14 cellular contexts compared by ENCODE assay signal in genomic region chr4:187258651-187259401, GRCh38.
A peak's percentile ranks its signal among the peaks of the same experiment; 100 is the strongest.
DNase-seq lines count a peak whose midpoint lies in the region; ATAC-seq and TF ChIP-seq lines count a peak whose summit lies in the region.
"Had no signal": no experiment of that assay in that cellular context is flagged by ENCODE, and none has a peak within 500 bp of the region (broad histone marks: within the 10 kb centered on the region; RNA-seq: fewer than 3 reads in every experiment).

No MANE protein-coding gene starts in this region.

- TF ChIP-seq POLR2A in GM18505 (IDR thresholded peaks at IDR 0.05; ENCODE audit: borderline replicate concordance, extremely low read depth, insufficient read depth, insufficient read length): no peak

- DNase-seq in H7: peak; percentile 24
- DNase-seq in NCI-H1105 treated with DMSO at 0.1 percent for 48 hours (lab: John Stamatoyannopoulos, UW): peak; percentile 86
- peak; percentile 58 for DNase-seq in NCI-H748 treated with DMSO at 0.1 percent for 48 hours (lab: John Stamatoyannopoulos, UW)
- peak; percentile 45 for DNase-seq in left kidney (ENCODE audit: low read depth, low spot score)
- no peak for DNase-seq in stimulated activated effector memory CD8-positive, alpha-beta T cell treated with anti-CD3 and anti-CD28 coated beads, Interleukin-12 subunit alpha, Interleukin-12 subunit beta, amount 100 ng/mL, for 72 hours (ENCODE audit: low spot score in 2 of 2)
- DNase-seq in activated gamma-delta T cell (lab: John Stamatoyannopoulos, UW): no peak
- DNase-seq: BE2C; CD8-positive, alpha-beta T cell; NCI-H187; NCI-H2227 treated with DMSO at 0.1 percent for 48 hours; NCI-H774 had no signal

- no peak for ATAC-seq in GM18505 (IDR thresholded peaks at IDR 0.05; ENCODE audit: unreplicated experiment)
- no peak for ATAC-seq in stimulated activated effector memory CD8-positive, alpha-beta T cell treated with anti-CD3 and anti-CD28 coated beads, Interleukin-12 subunit alpha, Interleukin-12 subunit beta, amount 100 ng/mL, for 72 hours
- ATAC-seq: CD8-positive, alpha-beta T cell had no signal

- no peaks in the 10 kb centered on the region; the same call in 1 of the 2 replicates for H3K27me3 ChIP-seq in H7 (ENCODE audit: control insufficient read depth, insufficient read depth, low read length)
- H3K27me3 ChIP-seq: BE2C had no signal

- H3K4me3 Mint-ChIP-seq in stimulated activated effector memory CD8-positive, alpha-beta T cell treated with anti-CD3 and anti-CD28 coated beads, Interleukin-12 subunit alpha, Interleukin-12 subunit beta, amount 100 ng/mL, for 72 hours: no peak overlapping the region
- H3K4me3 Mint-ChIP-seq: CD8-positive, alpha-beta T cell; IgD-negative memory B cell; T-helper 2 cell treated with Interferon-gamma antibody and Interleukin-4, amounts not matched to agents 5 μg/mL and 100 μg/mL, for 36 hours had no signal

- H3K9me3 Mint-ChIP-seq in stimulated activated effector memory CD8-positive, alpha-beta T cell treated with anti-CD3 and anti-CD28 coated beads, Interleukin-12 subunit alpha, Interleukin-12 subunit beta, amount 100 ng/mL, for 72 hours: peaks cover 4% of the 10 kb centered on the region

- no peak overlapping the region for H3K4me3 ChIP-seq in H7 (ENCODE audit: insufficient read depth, low read depth, low read length)

- no peaks in the 10 kb centered on the region for H3K36me3 Mint-ChIP-seq in stimulated activated effector memory CD8-positive, alpha-beta T cell treated with anti-CD3 and anti-CD28 coated beads, Interleukin-12 subunit alpha, Interleukin-12 subunit beta, amount 100 ng/mL, for 72 hours
- H3K36me3 Mint-ChIP-seq: CD8-positive, alpha-beta T cell; IgD-negative memory B cell had no signal

- no peaks in the 10 kb centered on the region for H3K36me3 ChIP-seq in H7 (replicated peaks; ENCODE audit: control insufficient read depth, insufficient read depth, low read length)
- H3K36me3 ChIP-seq: BE2C had no signal

- no peak overlapping the region for H3K27ac Mint-ChIP-seq in stimulated activated effector memory CD8-positive, alpha-beta T cell treated with anti-CD3 and anti-CD28 coated beads, Interleukin-12 subunit alpha, Interleukin-12 subunit beta, amount 100 ng/mL, for 72 hours
- H3K27ac Mint-ChIP-seq: CD8-positive, alpha-beta T cell; IgD-negative memory B cell; T-helper 2 cell treated with Interferon-gamma antibody and Interleukin-4, amounts not matched to agents 5 μg/mL and 100 μg/mL, for 36 hours had no signal

- no peaks in the 10 kb centered on the region for H3K4me1 Mint-ChIP-seq in stimulated activated effector memory CD8-positive, alpha-beta T cell treated with anti-CD3 and anti-CD28 coated beads, Interleukin-12 subunit alpha, Interleukin-12 subunit beta, amount 100 ng/mL, for 72 hours
- H3K4me1 Mint-ChIP-seq: IgD-negative memory B cell had no signal

Comparison
In these comparisons a context has a peak if more than half of its experiments do, and no peak if none do; other contexts are left out.
1. DNase-seq: peak in H7 (single experiment), NCI-H1105 treated with DMSO at 0.1 percent for 48 hours (single experiment), NCI-H748 treated with DMSO at 0.1 percent for 48 hours (single experiment) and left kidney (single experiment); none in stimulated activated effector memory CD8-positive, alpha-beta T cell treated with anti-CD3 and anti-CD28 coated beads, Interleukin-12 subunit alpha, Interleukin-12 subunit beta, amount 100 ng/mL, for 72 hours (0 of 2) and activated gamma-delta T cell (single experiment).